ENCODE assay signal across 17 cellular contexts in genomic region chr17:67151717-67152116, GRCh38.
A peak's percentile ranks its signal among the peaks of the same experiment; 100 is the strongest.
DNase-seq lines count a peak whose midpoint lies in the region; ATAC-seq, FAIRE-seq and TF ChIP-seq lines count a peak whose summit lies in the region.
"Had no signal": no experiment of that assay in that cellular context is flagged by ENCODE, and none has a peak within 500 bp of the region (broad histone marks: within the 10 kb centered on the region; RNA-seq: fewer than 3 reads in every experiment).

No MANE protein-coding gene starts in this region.

- peaks cover 24% of the 10 kb centered on the region for H3K4me1 ChIP-seq in ACC112 (ENCODE audit: control insufficient read depth, insufficient read depth, low read length, unreplicated experiment)
- H3K4me1 ChIP-seq: SJCRH30 had no signal

- no peak for TF ChIP-seq CTCF in bronchial epithelial cell (IDR thresholded peaks at IDR 0.05; ENCODE audit: insufficient read depth, low read length, severe bottlenecking)

- no peak overlapping the region for H2AFZ ChIP-seq in ACC112 (ENCODE audit: low read length, unreplicated experiment)

- ATAC-seq in HG02763 (IDR thresholded peaks at IDR 0.05; ENCODE audit: unreplicated experiment): no peak
- no peak for ATAC-seq in GM21786 (IDR thresholded peaks at IDR 0.05; ENCODE audit: unreplicated experiment)
- ATAC-seq: stimulated activated naive B cell treated with anti-CD40 and anti-IgM and Interleukin-4, amounts not matched to agents 10 μg/mL and 1 μg/mL and 100 μg/mL, for 72 hours had no signal

- H3K4me3 ChIP-seq in ACC112 (ENCODE audit: low read depth, low read length) (0 out of 2 replicates have a peak overlapping the region, but pooled peaks have one; percentile 2), bronchial epithelial cell (ENCODE audit: low read depth, low read length) (no peak overlapping the region)
- H3K4me3 ChIP-seq: SJCRH30 had no signal

- DNase-seq in HT-29 (ENCODE audit: low spot score): peak; percentile 43
- peak; percentile 87 for DNase-seq in bronchial epithelial cell (ENCODE audit: low read depth)
- DNase-seq in kidney glomerular epithelial cell (lab: John Stamatoyannopoulos, UW): peak; percentile 8
- no peak for DNase-seq in SKM-1 treated with dmso at 0.1 percent for 144 hours (lab: John Stamatoyannopoulos, UW; ENCODE audit: unreplicated experiment)
- DNase-seq in NCI-H2196 (lab: John Stamatoyannopoulos, UW; ENCODE audit: unreplicated experiment): no peak
- DNase-seq: effector memory CD4-positive, alpha-beta T cell; KBM-7; NCI-H2029; NK-92 treated with Interleukin-12 subunit alpha and Interleukin-12 subunit beta, amount 100 ng/mL, for 24 hours; posterior cingulate gyrus; SJCRH30; stimulated activated CD4-positive, alpha-beta T cell treated with anti-CD3 and anti-CD28 coated beads, Interleukin-4, amount 100 ng/mL, for 1 hour; stimulated activated naive B cell treated with anti-CD40 and anti-IgM and Interleukin-4, amounts not matched to agents 10 μg/mL and 1 μg/mL and 100 μg/mL, for 72 hours; WERI-Rb-1 had no signal

- no peak for FAIRE-seq in bronchial epithelial cell (lab: Jason Lieb, UNC)

- no peaks in the 10 kb centered on the region for H3K79me2 ChIP-seq in ACC112 (ENCODE audit: control insufficient read depth, insufficient read depth, low read length, unreplicated experiment)

- H3K27ac ChIP-seq in ACC112 (ENCODE audit: low read depth, low read length): peak overlapping the region; percentile 77
- H3K27ac ChIP-seq: SJCRH30, WERI-Rb-1 had no signal

- H3K36me3 ChIP-seq in ACC112 (ENCODE audit: insufficient read depth, low read length): peaks cover 14% of the 10 kb centered on the region
- H3K36me3 ChIP-seq in bronchial epithelial cell (ENCODE audit: control insufficient read depth, insufficient read depth, low read length): peaks cover 4% of the 10 kb centered on the region

- no peaks in the 10 kb centered on the region for H3K27me3 ChIP-seq in ACC112 (ENCODE audit: insufficient read depth, low read length)
- H3K27me3 ChIP-seq in bronchial epithelial cell (ENCODE audit: control insufficient read depth, insufficient read depth, low read length): no peaks in the 10 kb centered on the region
- H3K27me3 ChIP-seq: SJCRH30 had no signal

Comparison
In these comparisons a context has a peak if more than half of its experiments do, and no peak if none do; other contexts are left out.
1. DNase-seq: peak in HT-29 (single experiment), bronchial epithelial cell (single experiment) and kidney glomerular epithelial cell (single experiment); none in SKM-1 treated with dmso at 0.1 percent for 144 hours (single experiment) and NCI-H2196 (single experiment).